In genomic region chr11:128819198-128819597, GRCh38 we compare ENCODE assay signal across 25 cellular contexts. TPM values are rescaled to one million over a fixed set of nuclear protein-coding genes. Genes with fewer than 3 reads are reported as not detected.
"Had no signal": no experiment of that assay in that cellular context is flagged by ENCODE, and none has a peak within 500 bp of the region (broad histone marks: within the 10 kb centered on the region; RNA-seq: fewer than 3 reads in every experiment).

No MANE protein-coding gene starts in this region.

- H3K27me3 Mint-ChIP-seq: natural killer cell treated with Interleukin-12 subunit alpha and Interleukin-12 subunit beta and Interleukin-15 and Interleukin-18, amount 100 ng/mL, for 72 hours had no signal

- H3K27me3 ChIP-seq: neural progenitor cell, pancreas, thyroid gland, uterus had no signal

- H3K9me3 Mint-ChIP-seq: mesothelial cell of epicardium; natural killer cell treated with Interleukin-12 subunit alpha and Interleukin-12 subunit beta and Interleukin-15 and Interleukin-18, amount 100 ng/mL, for 72 hours; type B pancreatic cell had no signal

- H3K36me3 ChIP-seq: gastrocnemius medialis, neural progenitor cell, pancreas, suprapubic skin, thyroid gland, uterus had no signal

- H2AFZ ChIP-seq: neural progenitor cell had no signal

- H3K36me3 Mint-ChIP-seq: mesothelial cell of epicardium, neural progenitor cell, type B pancreatic cell had no signal

- H3K4me3 ChIP-seq: coronary artery, esophagus muscularis mucosa, gastrocnemius medialis, heart right ventricle, neural progenitor cell, pancreas, suprapubic skin, thyroid gland, uterus had no signal

- H3K27ac Mint-ChIP-seq: mesothelial cell of epicardium, neural progenitor cell, progenitor cell of endocrine pancreas, type B pancreatic cell had no signal

- H3K9me3 ChIP-seq: esophagus muscularis mucosa, gastrocnemius medialis, heart right ventricle, pancreas, suprapubic skin, thyroid gland, uterus had no signal

- H3K4me3 Mint-ChIP-seq: mesothelial cell of epicardium; natural killer cell treated with Interleukin-12 subunit alpha and Interleukin-12 subunit beta and Interleukin-15 and Interleukin-18, amount 100 ng/mL, for 72 hours; neural progenitor cell; type B pancreatic cell had no signal

- ATAC-seq: gastrocnemius medialis; heart right ventricle; left lobe of liver; natural killer cell treated with Interleukin-12 subunit alpha and Interleukin-12 subunit beta and Interleukin-15 and Interleukin-18, amount 100 ng/mL, for 72 hours; pancreas; right cardiac atrium; stimulated activated naive CD8-positive, alpha-beta T cell treated with anti-CD3 and anti-CD28 coated beads, Interleukin-15, Interleukin-2, amounts not matched to agents 100 U/mL and 50 U/mL, for 24 hours had no signal

- H3K4me1 ChIP-seq: pancreas, thyroid gland, uterus had no signal

- H3K27ac ChIP-seq: coronary artery, epithelial cell of prostate, esophagus muscularis mucosa, gastrocnemius medialis, heart right ventricle, neural progenitor cell, pancreas, suprapubic skin, thyroid gland, uterus had no signal

- DNase-seq: effector CD4-positive, alpha-beta T cell; gastrocnemius medialis; heart right ventricle; islet precursor cell; mammary epithelial cell; occipital lobe; pancreas; right cardiac atrium; small intestine; stimulated activated CD4-positive, alpha-beta T cell treated with anti-CD3 and anti-CD28 coated beads, Interleukin-2, amount 100 ng/mL, for 48 hours; stimulated activated naive CD8-positive, alpha-beta T cell treated with anti-CD3 and anti-CD28 coated beads, Interleukin-15, Interleukin-2, amounts not matched to agents 100 U/mL and 50 U/mL, for 24 hours; thyroid gland; uterus had no signal

- H3K4me2 ChIP-seq: neural progenitor cell had no signal

RNA-seq across cellular contexts. Expression of gene KCNJ1, which starts 47.9 kb away (rescaled TPM):
- total RNA-seq: esophagus muscularis mucosa; fibroblast of villous mesenchyme; left lobe of liver; mammary epithelial cell; mesothelial cell of epicardium; mucosa of gallbladder; natural killer cell treated with Interleukin-12 subunit alpha and Interleukin-12 subunit beta and Interleukin-15 and Interleukin-18, amount 100 ng/mL, for 72 hours; occipital lobe; progenitor cell of endocrine pancreas; uterus had no signal
